26 cellular contexts compared by ENCODE assay signal in genomic region chr12:112788205-112788604, GRCh38. TPM values are rescaled to one million over a fixed set of nuclear protein-coding genes. Genes with fewer than 3 reads are reported as not detected.
A peak's percentile ranks its signal among the peaks of the same experiment; 100 is the strongest.
DNase-seq lines count a peak whose midpoint lies in the region; ATAC-seq and TF ChIP-seq lines count a peak whose summit lies in the region.
"Had no signal": no experiment of that assay in that cellular context is flagged by ENCODE, and none has a peak within 500 bp of the region (broad histone marks: within the 10 kb centered on the region; RNA-seq: fewer than 3 reads in every experiment).

No MANE protein-coding gene starts in this region.

- peaks cover 96% of the 10 kb centered on the region for H3K27me3 ChIP-seq in WERI-Rb-1 (ENCODE audit: insufficient read depth, low read depth, severe bottlenecking)
- H3K27me3 ChIP-seq: thyroid gland had no signal

- no peaks in the 10 kb centered on the region for H3K36me3 ChIP-seq in WERI-Rb-1
- H3K36me3 ChIP-seq: esophagus muscularis mucosa, thyroid gland had no signal

- no peaks in the 10 kb centered on the region for H3K9me3 Mint-ChIP-seq in mesothelial cell of epicardium
- H3K9me3 Mint-ChIP-seq: activated CD4-positive, alpha-beta memory T cell treated with anti-CD3 and anti-CD28 coated beads for 36 hours; activated naive CD8-positive, alpha-beta T cell treated with anti-CD3 and anti-CD28 coated beads, Interleukin-2, amount 50 U/mL, for 24 hours had no signal

- H3K4me3 Mint-ChIP-seq in mesothelial cell of epicardium: no peak overlapping the region
- H3K4me3 Mint-ChIP-seq: activated CD4-positive, alpha-beta memory T cell treated with anti-CD3 and anti-CD28 coated beads for 36 hours; activated naive CD8-positive, alpha-beta T cell treated with anti-CD3 and anti-CD28 coated beads, Interleukin-2, amount 50 U/mL, for 24 hours had no signal

- H3K27ac ChIP-seq in WERI-Rb-1: no peak overlapping the region
- H3K27ac ChIP-seq: esophagus muscularis mucosa, RWPE1, thyroid gland had no signal

- ATAC-seq in omental fat pad (ENCODE audit: low FRiP score) (no peak), HG02798 (IDR thresholded peaks at IDR 0.05; ENCODE audit: poor library complexity, unreplicated experiment) (no peak)
- ATAC-seq: activated naive CD8-positive, alpha-beta T cell treated with anti-CD3 and anti-CD28 coated beads, Interleukin-2, amount 50 U/mL, for 24 hours; stimulated activated naive CD8-positive, alpha-beta T cell treated with anti-CD3 and anti-CD28 coated beads, Interleukin-15, Interleukin-2, amounts not matched to agents 100 U/mL and 50 U/mL, for 24 hours had no signal

- no peak overlapping the region for H3K4me3 ChIP-seq in WERI-Rb-1 (ENCODE audit: low read depth, low read length)
- H3K4me3 ChIP-seq: esophagus muscularis mucosa, smooth muscle cell, thyroid gland had no signal

- peaks cover 47% of the 10 kb centered on the region for H3K27me3 Mint-ChIP-seq in mesothelial cell of epicardium (ENCODE audit: low read depth)

- H3K4me1 Mint-ChIP-seq in mesothelial cell of epicardium: no peaks in the 10 kb centered on the region
- H3K4me1 Mint-ChIP-seq: activated naive CD8-positive, alpha-beta T cell treated with anti-CD3 and anti-CD28 coated beads, Interleukin-2, amount 50 U/mL, for 24 hours had no signal

- TF ChIP-seq CTCF in GM12874 (IDR thresholded peaks at IDR 0.05; ENCODE audit: insufficient read depth, low read depth, low read length) (0 out of 2 replicates have a peak, but pooled peaks have one; percentile 13), WERI-Rb-1 (IDR thresholded peaks at IDR 0.05; ENCODE audit: low read depth, low read length) (peak; percentile 19; the same call in 1 of the 2 replicates), mesothelial cell of epicardium (IDR thresholded peaks at IDR 0.05; ENCODE audit: unreplicated experiment) (peak; percentile 32), omental fat pad (IDR thresholded peaks at IDR 0.05) (no peak)

- H3K36me3 Mint-ChIP-seq in mesothelial cell of epicardium: no peaks in the 10 kb centered on the region
- H3K36me3 Mint-ChIP-seq: activated CD4-positive, alpha-beta memory T cell treated with anti-CD3 and anti-CD28 coated beads for 36 hours had no signal

- H3K27ac Mint-ChIP-seq in mesothelial cell of epicardium: no peak overlapping the region
- H3K27ac Mint-ChIP-seq: activated CD4-positive, alpha-beta memory T cell treated with anti-CD3 and anti-CD28 coated beads for 36 hours; activated naive CD8-positive, alpha-beta T cell treated with anti-CD3 and anti-CD28 coated beads, Interleukin-2, amount 50 U/mL, for 24 hours had no signal

- DNase-seq in DMS53 (lab: John Stamatoyannopoulos, UW) (peak; percentile 41), DMS53 treated with DMSO at 0.1 percent for 48 hours (lab: John Stamatoyannopoulos, UW; ENCODE audit: unreplicated experiment) (no peak), WERI-Rb-1 (no peak), mesothelial cell of epicardium (ENCODE audit: low spot score in 2 of 2, unreplicated experiment in 2 of 2) (no peak), omental fat pad (ENCODE audit: low spot score) (no peak), 8988T (no peak)
- DNase-seq: activated CD4-positive, alpha-beta memory T cell treated with anti-CD3 and anti-CD28 coated beads for 36 hours; activated CD4-positive, CD25-positive, alpha-beta regulatory T cell; activated effector memory CD4-positive, alpha-beta T cell treated with anti-CD3 and anti-CD28 coated beads, Interleukin-2, amount 50 U/mL, for 16 hours; activated naive CD8-positive, alpha-beta T cell treated with anti-CD3 and anti-CD28 coated beads, Interleukin-2, amount 50 U/mL, for 24 hours; effector CD4-positive, alpha-beta T cell; GOT3; IMR-90; islet precursor cell; NCI-H1694; NCI-H226; stimulated activated CD4-positive, alpha-beta T cell treated with anti-CD3 and anti-CD28 coated beads, Interleukin-2, amount 100 ng/mL, for 48 hours; stimulated activated naive CD8-positive, alpha-beta T cell treated with anti-CD3 and anti-CD28 coated beads, Interleukin-15, Interleukin-2, amounts not matched to agents 100 U/mL and 50 U/mL, for 24 hours; thyroid gland had no signal

- no peaks in the 10 kb centered on the region for H3K9me3 ChIP-seq in WERI-Rb-1 (ENCODE audit: severe bottlenecking)
- H3K9me3 ChIP-seq: esophagus muscularis mucosa, thyroid gland had no signal

RNA-seq across cellular contexts. Expression of gene RPH3A, which starts 3.3 kb away (rescaled TPM):
- total RNA-seq in mesothelial cell of epicardium (not detected in 3 replicates), omental fat pad (under 1 TPM in 1 of 4 donors, not detected in 3; 0.79 TPM)
- total RNA-seq: activated CD4-positive, alpha-beta memory T cell treated with anti-CD3 and anti-CD28 coated beads for 36 hours; IMR-90; lower leg skin; MCF 10A; smooth muscle cell; thyroid gland had no signal

Comparison
In these comparisons a context has a peak if more than half of its experiments do, and no peak if none do; other contexts are left out.
1. CTCF ChIP-seq: peak in GM12874 (single experiment), WERI-Rb-1 (single experiment) and mesothelial cell of epicardium (single experiment); none in omental fat pad (0 of 3).